In the genomic region with DNA sequence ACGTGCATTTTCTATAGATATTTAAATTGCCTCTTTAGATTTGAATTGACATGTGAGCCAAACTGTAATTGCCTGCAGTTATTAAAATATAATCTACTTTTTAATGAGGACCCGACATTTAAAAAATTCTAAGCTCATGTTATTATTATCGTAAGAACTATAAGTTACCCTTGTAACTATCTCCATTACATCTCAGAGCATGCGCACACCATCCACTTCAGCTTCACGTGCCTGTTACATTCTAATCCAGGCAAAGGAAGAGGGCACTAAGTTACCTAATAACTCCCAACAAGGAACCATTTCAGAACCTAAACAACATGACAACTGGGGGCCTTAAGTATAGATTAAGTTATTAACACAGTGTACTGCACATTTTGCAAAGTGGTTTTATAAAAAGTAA, we compare ENCODE assay signal across 28 cellular contexts.
"Had no signal": no experiment of that assay in that cellular context is flagged by ENCODE, and none has a peak within 500 bp of the region (broad histone marks: within the 10 kb centered on the region; RNA-seq: fewer than 3 reads in every experiment).

No MANE protein-coding gene starts in this region.

- H3K36me3 ChIP-seq: colonic mucosa, esophagus muscularis mucosa, esophagus squamous epithelium, gastrocnemius medialis, gastroesophageal sphincter, heart left ventricle, heart right ventricle had no signal

- H3K27me3 ChIP-seq: colonic mucosa, esophagus muscularis mucosa, esophagus squamous epithelium, foreskin keratinocyte, gastrocnemius medialis, gastroesophageal sphincter, heart left ventricle, heart right ventricle had no signal

- ATAC-seq: effector memory CD8-positive, alpha-beta T cell; esophagus mucosa; foreskin keratinocyte; gastrocnemius medialis; gastroesophageal sphincter; heart left ventricle; heart right ventricle had no signal

- H3K27ac ChIP-seq: colonic mucosa, coronary artery, dorsolateral prefrontal cortex, epithelial cell of prostate, esophagus muscularis mucosa, esophagus squamous epithelium, foreskin keratinocyte, gastrocnemius medialis, gastroesophageal sphincter, heart left ventricle, heart right ventricle had no signal

- DNase-seq: colonic mucosa; cortex of kidney; dermis blood vessel endothelial cell; dorsolateral prefrontal cortex; effector CD4-positive, alpha-beta T cell; effector CD8-positive, alpha-beta T cell; effector memory CD4-positive, alpha-beta T cell; effector memory CD8-positive, alpha-beta T cell; endodermal cell; erythroblast; esophagus squamous epithelium; foreskin fibroblast; foreskin keratinocyte; foreskin melanocyte; gastrocnemius medialis; glutamatergic neuron; head of caudate nucleus; heart left ventricle; heart right ventricle had no signal

- H3K4me1 ChIP-seq: colonic mucosa, esophagus squamous epithelium, foreskin keratinocyte, gastrocnemius medialis, heart right ventricle had no signal

- FAIRE-seq: colon, endometrium, endothelial cell of umbilical vein, frontal cortex had no signal

- H3K9me3 ChIP-seq: colonic mucosa, esophagus muscularis mucosa, esophagus squamous epithelium, gastrocnemius medialis, gastroesophageal sphincter, heart left ventricle had no signal

- H3K4me3 ChIP-seq: colonic mucosa, coronary artery, dorsolateral prefrontal cortex, esophagus muscularis mucosa, esophagus squamous epithelium, gastrocnemius medialis, gastroesophageal sphincter, heart left ventricle, heart right ventricle had no signal
